35 cellular contexts compared by ENCODE assay signal in the genomic region with DNA sequence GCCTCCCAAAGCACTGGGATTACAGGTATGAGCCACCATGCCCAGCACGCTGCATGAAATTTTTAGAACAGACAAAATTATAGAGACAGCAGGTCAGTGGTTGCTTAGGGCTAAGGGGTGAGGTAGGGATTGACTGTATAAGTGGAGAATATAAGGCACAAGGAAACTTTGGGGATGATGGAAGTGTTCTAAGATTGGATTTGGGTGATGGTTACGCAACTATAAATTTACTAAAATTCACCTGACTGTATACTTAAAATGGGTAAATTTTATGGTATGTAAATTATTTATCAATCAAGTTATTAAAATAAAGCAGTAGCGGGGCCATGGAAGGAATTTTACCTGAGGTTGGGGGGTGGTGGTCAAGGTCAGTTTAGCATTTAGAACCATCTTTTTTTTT.
"Had no signal": no experiment of that assay in that cellular context is flagged by ENCODE, and none has a peak within 500 bp of the region (broad histone marks: within the 10 kb centered on the region; RNA-seq: fewer than 3 reads in every experiment).

No MANE protein-coding gene starts in this region.

- H3K9me3 ChIP-seq: MG63 had no signal

- DNase-seq: Kasumi-1, MG63, MM.1S, MV-4-11, NCI-H1048, NCI-H1092, NCI-H1092 treated with DMSO at 0.1 percent for 48 hours, NCI-H1105, NCI-H1105 treated with DMSO at 0.1 percent for 48 hours, NCI-H1417, NCI-H1417 treated with DMSO at 0.1 percent for 48 hours, NCI-H1436, NCI-H1436 treated with DMSO at 0.1 percent for 48 hours, NCI-H146, NCI-H1694, NCI-H1694 treated with DMSO at 0.1 percent for 48 hours, NCI-H187, NCI-H187 treated with DMSO at 0.1 percent for 48 hours, NCI-H1930, NCI-H2029, NCI-H2029 treated with DMSO at 0.1 percent for 48 hours, NCI-H2081, NCI-H2081 treated with DMSO at 0.1 percent for 48 hours, NCI-H2107, NCI-H2171, NCI-H2171 treated with DMSO at 0.1 percent for 48 hours, NCI-H2227 treated with DMSO at 0.1 percent for 48 hours, NCI-H226, NCI-H345, NCI-H446, NCI-H446 treated with DMSO at 0.1 percent for 48 hours, NCI-H510A, NCI-H510A treated with DMSO at 0.1 percent for 48 hours, NCI-H524, NCI-H526 had no signal

- H3K36me3 ChIP-seq: MG63 had no signal

- H3K4me3 ChIP-seq: MG63 had no signal
